7 cellular contexts compared by ENCODE assay signal in genomic region chr17:64798486-64798783, GRCh38.
DNase-seq lines count a peak whose midpoint lies in the region; ATAC-seq and TF ChIP-seq lines count a peak whose summit lies in the region.
"Not testable (repeated sequence)": the region's sequence is repeated elsewhere in the genome, so short reads cannot be mapped to it uniquely, and the experiment has no call there.

No MANE protein-coding gene starts in this region.

- H3K27me3 ChIP-seq in DOHH2 (ENCODE audit: control insufficient read depth, low read length) = not testable (repeated sequence)

- TF ChIP-seq CTCF in DOHH2 (IDR thresholded peaks at IDR 0.05; ENCODE audit: low read depth, low read length, poor library complexity, severe bottlenecking); GM20000 (IDR thresholded peaks at IDR 0.05; ENCODE audit: extremely low read depth, missing control alignments): not testable (repeated sequence)

- not testable (repeated sequence) for H3K9me3 ChIP-seq in DOHH2 (ENCODE audit: control insufficient read depth, insufficient read depth, low read length); T-helper 17 cell (ENCODE audit: control insufficient read depth, low read length, poor library complexity, severe bottlenecking)

- peak; percentile 56 for ATAC-seq in HG03095 (IDR thresholded peaks at IDR 0.05; ENCODE audit: unreplicated experiment)
- peak; percentile 52 for ATAC-seq in T-helper 17 cell
- ATAC-seq in naive B cell (ENCODE audit: low read depth in 2 of 2) = peak; percentile 52 to 62

- peaks cover 15% of the 10 kb centered on the region for H3K4me1 Mint-ChIP-seq in T-helper 17 cell
- H3K4me1 Mint-ChIP-seq in activated naive CD4-positive, alpha-beta T cell treated with anti-CD3 and anti-CD28 coated beads for 36 hours (ENCODE audit: low read depth) = not testable (repeated sequence)
- peaks cover 15 to 42% (median 31%) of the 10 kb centered on the region in 3 donors for H3K4me1 Mint-ChIP-seq in naive B cell

- H3F3A ChIP-seq in DOHH2 (ENCODE audit: control insufficient read depth, insufficient read depth) = not testable (repeated sequence)

- peak overlapping the region; percentile 61 for H3K4me2 ChIP-seq in DOHH2 (ENCODE audit: low read length)

- not testable (repeated sequence) for H3K9me2 ChIP-seq in DOHH2 (replicated peaks; ENCODE audit: control insufficient read depth, low read length)

- H3K27ac Mint-ChIP-seq in T-helper 17 cell (peak overlapping the region; percentile 72), naive B cell (peak overlapping the region in 1 of 6 donors; percentile 65)
- H3K27ac Mint-ChIP-seq in activated naive CD4-positive, alpha-beta T cell treated with anti-CD3 and anti-CD28 coated beads for 36 hours = not testable (repeated sequence)

- H3K36me3 ChIP-seq in DOHH2 (ENCODE audit: control insufficient read depth, low read length) = not testable (repeated sequence)

- H3K79me2 ChIP-seq in DOHH2 (ENCODE audit: control insufficient read depth, low read length) = not testable (repeated sequence)

- intact Hi-C loops in activated naive CD4-positive, alpha-beta T cell treated with anti-CD3 and anti-CD28 coated beads for 36 hours (cut with micrococcal nuclease) = not testable (repeated sequence)

- H3K4me3 Mint-ChIP-seq in T-helper 17 cell; activated naive CD4-positive, alpha-beta T cell treated with anti-CD3 and anti-CD28 coated beads for 36 hours: not testable (repeated sequence)
- H3K4me3 Mint-ChIP-seq in naive B cell = peak overlapping the region in 6 of 8 donors; percentile 12 to 70 (median 49)

- H4K20me1 ChIP-seq in DOHH2 (ENCODE audit: control insufficient read depth, insufficient read depth, low read depth, low read length) = not testable (repeated sequence)

- not testable (repeated sequence) for H3K36me3 Mint-ChIP-seq in T-helper 17 cell (ENCODE audit: low read depth); activated naive CD4-positive, alpha-beta T cell treated with anti-CD3 and anti-CD28 coated beads for 36 hours (ENCODE audit: low read depth)
- peaks cover 0 to 18% of the 10 kb centered on the region in 2 donors for H3K36me3 Mint-ChIP-seq in naive B cell

- CTCF ChIA-PET in activated naive CD4-positive, alpha-beta T cell treated with anti-CD3 and anti-CD28 coated beads for 36 hours (lab: Charles Lee) = interaction anchor here (0.5 kb wide), 1 partner anchor 144 kb away, joined by 5 read pairs; no protein-coding TSS in a partner anchor

- H3K27me3 Mint-ChIP-seq in T-helper 17 cell; activated naive CD4-positive, alpha-beta T cell treated with anti-CD3 and anti-CD28 coated beads for 36 hours (ENCODE audit: low read depth); naive B cell: not testable (repeated sequence)

- peak; percentile 18 for DNase-seq in GM20000 (ENCODE audit: low spot score)
- peak; percentile 39 for DNase-seq in NAMALWA (ENCODE audit: low spot score)
- DNase-seq in T-helper 17 cell, naive B cell: not testable (repeated sequence)
- DNase-seq in activated naive CD4-positive, alpha-beta T cell treated with anti-CD3 and anti-CD28 coated beads for 36 hours = peak; percentile 30

- peaks cover 24% of the 10 kb centered on the region for H3K4me1 ChIP-seq in DOHH2 (ENCODE audit: control insufficient read depth, low read length)

- H3K4me3 ChIP-seq in DOHH2 (ENCODE audit: low read length) = peak overlapping the region; percentile 34; the same call in 1 of the 2 replicates

- peak overlapping the region; percentile 54 for H3K27ac ChIP-seq in DOHH2 (ENCODE audit: low read depth, low read length)

- H3K9me3 Mint-ChIP-seq in activated naive CD4-positive, alpha-beta T cell treated with anti-CD3 and anti-CD28 coated beads for 36 hours; naive B cell: not testable (repeated sequence)
